Comparison of ENCODE assay signal across 8 cellular contexts in genomic region chr2:130183500-130184373, GRCh38. TPM values are rescaled to one million over a fixed set of nuclear protein-coding genes. Genes with fewer than 3 reads are reported as not detected.
DNase-seq lines count a peak whose midpoint lies in the region; ATAC-seq, FAIRE-seq and TF ChIP-seq lines count a peak whose summit lies in the region.

No MANE protein-coding gene starts in this region.

- peak overlapping the region; percentile 9 for H2AFZ ChIP-seq in astrocyte (ENCODE audit: low read depth, low read length)
- H2AFZ ChIP-seq in keratinocyte (ENCODE audit: control insufficient read depth, low read length): no peak overlapping the region

- H3K9me1 ChIP-seq in keratinocyte (ENCODE audit: control insufficient read depth, extremely low read depth, insufficient read depth, low read length): peaks cover 4% of the 10 kb centered on the region

- no peaks in the 10 kb centered on the region for H3K36me3 ChIP-seq in astrocyte (ENCODE audit: insufficient read depth, low read length)
- H3K36me3 ChIP-seq in keratinocyte (ENCODE audit: control insufficient read depth in 2 of 2, extremely low read depth in 1 of 2, insufficient read depth in 2 of 2, low read length in 2 of 2): peaks cover 1 to 10% of the 10 kb centered on the region in 2 experiments

- FAIRE-seq in astrocyte (lab: Jason Lieb, UNC) (no peak), keratinocyte (lab: Jason Lieb, UNC) (no peak)

- H3K4me1 ChIP-seq in astrocyte (ENCODE audit: insufficient read depth, low read length) (peaks cover 21% of the 10 kb centered on the region), keratinocyte (ENCODE audit: control insufficient read depth, extremely low read depth, insufficient read depth, low read length) (peaks cover 12% of the 10 kb centered on the region)

- TF ChIP-seq CTCF in astrocyte (IDR thresholded peaks at IDR 0.05; ENCODE audit: insufficient read depth, low read depth, low read length) (no peak), keratinocyte (optimal IDR thresholded peaks at IDR 0.05 in 1 of 3, IDR thresholded peaks at IDR 0.05 in 1 of 3, conservative IDR thresholded peaks at IDR 0.05 in 1 of 3; ENCODE audit: extremely low read depth in 1 of 3, insufficient read depth in 2 of 3, low read length in 3 of 3) (no peak), type B pancreatic cell (conservative IDR thresholded peaks at IDR 0.05) (no peak), endothelial cell (IDR thresholded peaks at IDR 0.05; ENCODE audit: unreplicated experiment) (no peak)

- peak; percentile 74 for DNase-seq in Right ventricle myocardium inferior (ENCODE audit: missing footprints)
- DNase-seq in cardiac septum (ENCODE audit: low spot score): no peak
- peak; percentile 26 for DNase-seq in astrocyte (ENCODE audit: low read depth)
- no peak for DNase-seq in keratinocyte (ENCODE audit: low read depth, low spot score)
- no peak for DNase-seq in type B pancreatic cell (ENCODE audit: extremely low spot score, unreplicated experiment)
- no peak for DNase-seq in endothelial cell (ENCODE audit: low spot score)
- no peak for DNase-seq in CD1c-positive myeloid dendritic cell (ENCODE audit: extremely low spot score)

- intact Hi-C loops in Right ventricle myocardium inferior (cut with DNase I): loop anchor here (5.0 kb wide), 1 partner anchor 159 kb away; the partner anchor contains the start of gene IMP4
- intact Hi-C loops in cardiac septum (cut with DNase I): loop anchor here (2.0 to 10.0 kb wide), 2 partner anchors 149 to 309 kb away; no protein-coding TSS in a partner anchor

- H3K9me3 ChIP-seq in astrocyte (ENCODE audit: insufficient read depth, low read depth, low read length) (no peaks in the 10 kb centered on the region), keratinocyte (ENCODE audit: control insufficient read depth, low read depth, low read length) (no peaks in the 10 kb centered on the region)

- H3K27me3 ChIP-seq in astrocyte (ENCODE audit: insufficient read depth, low read length) (no peaks in the 10 kb centered on the region), keratinocyte (ENCODE audit: control insufficient read depth, extremely low read depth, insufficient read depth, low read length) (no peaks in the 10 kb centered on the region)

- H3K9me3 Mint-ChIP-seq in astrocyte (ENCODE audit: unreplicated experiment): no peaks in the 10 kb centered on the region
- H3K9me3 Mint-ChIP-seq in type B pancreatic cell: no peaks in the 10 kb centered on the region
- H3K9me3 Mint-ChIP-seq in endothelial cell (ENCODE audit: unreplicated experiment): no peaks in the 10 kb centered on the region

- H4K20me1 ChIP-seq in astrocyte (ENCODE audit: insufficient read depth, low read length) (peaks cover 17% of the 10 kb centered on the region), keratinocyte (ENCODE audit: control insufficient read depth, extremely low read depth, insufficient read depth, low read length) (no peaks in the 10 kb centered on the region)

- peaks cover 3% of the 10 kb centered on the region for H3K36me3 Mint-ChIP-seq in astrocyte (ENCODE audit: low read depth, unreplicated experiment)
- no peaks in the 10 kb centered on the region for H3K36me3 Mint-ChIP-seq in type B pancreatic cell
- H3K36me3 Mint-ChIP-seq in endothelial cell (ENCODE audit: low read depth, unreplicated experiment): no peaks in the 10 kb centered on the region

- no peak overlapping the region for H3K27ac ChIP-seq in astrocyte (ENCODE audit: low read depth, low read length)
- H3K27ac ChIP-seq in keratinocyte (ENCODE audit: control insufficient read depth, insufficient read depth, low read length): no peak overlapping the region

- no peak for ATAC-seq in Right ventricle myocardium inferior
- ATAC-seq in GM19023 (IDR thresholded peaks at IDR 0.05; ENCODE audit: unreplicated experiment): no peak

- H3K79me2 ChIP-seq in astrocyte (ENCODE audit: insufficient read depth, low read length): peaks cover 68% of the 10 kb centered on the region
- peaks cover 57% of the 10 kb centered on the region for H3K79me2 ChIP-seq in keratinocyte (ENCODE audit: control insufficient read depth, insufficient read depth, low read length)

- H3K27me3 Mint-ChIP-seq in astrocyte (ENCODE audit: low read depth, unreplicated experiment): no peaks in the 10 kb centered on the region
- no peaks in the 10 kb centered on the region for H3K27me3 Mint-ChIP-seq in type B pancreatic cell
- H3K27me3 Mint-ChIP-seq in endothelial cell (ENCODE audit: unreplicated experiment): peaks cover 5% of the 10 kb centered on the region

- dilution Hi-C loops in keratinocyte (cut with MboI; ENCODE audit: extremely low pct_ligation_motif_present, low sequenced_read_pairs): no loop called here

- H3K4me1 Mint-ChIP-seq in astrocyte (ENCODE audit: low read depth, unreplicated experiment): peaks cover 18% of the 10 kb centered on the region
- peaks cover 4% of the 10 kb centered on the region for H3K4me1 Mint-ChIP-seq in type B pancreatic cell (ENCODE audit: unreplicated experiment)
- peaks cover 4% of the 10 kb centered on the region for H3K4me1 Mint-ChIP-seq in endothelial cell (ENCODE audit: unreplicated experiment)

- H3K9ac ChIP-seq in astrocyte (ENCODE audit: low read length) (peak overlapping the region; percentile 85), keratinocyte (ENCODE audit: control insufficient read depth, extremely low read depth, insufficient read depth, low read length) (peak overlapping the region; percentile 84)

- no peak overlapping the region for H3K27ac Mint-ChIP-seq in astrocyte (ENCODE audit: unreplicated experiment)
- peak overlapping the region; percentile 82 for H3K27ac Mint-ChIP-seq in type B pancreatic cell
- no peak overlapping the region for H3K27ac Mint-ChIP-seq in endothelial cell (ENCODE audit: unreplicated experiment)

- peak overlapping the region; percentile 96 for H3K4me2 ChIP-seq in astrocyte (ENCODE audit: low read length)
- peak overlapping the region; percentile 85 for H3K4me2 ChIP-seq in keratinocyte (ENCODE audit: control insufficient read depth, extremely low read depth, insufficient read depth, low read depth, low read length)

- H3K4me3 Mint-ChIP-seq in astrocyte (ENCODE audit: unreplicated experiment) (peak overlapping the region; percentile 82), type B pancreatic cell (peak overlapping the region; percentile 87), endothelial cell (ENCODE audit: unreplicated experiment) (no peak overlapping the region)

- H3K4me3 ChIP-seq in astrocyte (ENCODE audit: insufficient read depth, low read depth, low read length): peak overlapping the region; percentile 67
- H3K4me3 ChIP-seq in keratinocyte (ENCODE audit: control insufficient read depth in 2 of 3, extremely low read depth in 1 of 3, insufficient read depth in 2 of 3, low read depth in 1 of 3, low read length in 3 of 3): peak overlapping the region; percentile 69 to 99 (median 74)

RNA-seq across cellular contexts. Expression of gene MZT2B, which starts 1.7 kb away (rescaled TPM):
- total RNA-seq in Right ventricle myocardium inferior: 595 TPM
- 253 TPM for total RNA-seq in cardiac septum
- 232 and 234 TPM in 2 replicates for total RNA-seq in astrocyte
- 89.6 to 229 TPM (median 133 TPM) in 3 replicates for polyA plus RNA-seq in keratinocyte
- polyA plus RNA-seq in keratinocyte (2011; ENCODE audit: low read depth): 19.9 TPM
- 42.7 and 136 TPM in 2 replicates for polyA plus RNA-seq in keratinocyte (2011; cell fraction: cytosol; rRNA removed)
- 18.9 and 26.9 TPM in 2 replicates for polyA plus RNA-seq in keratinocyte (2011; cell fraction: nucleus; rRNA removed)
- 118 and 312 TPM in 2 replicates for polyA plus RNA-seq in keratinocyte (2012; ENCODE audit: low replicate concordance)
- polyA minus RNA-seq in keratinocyte: 5.5 to 10.0 TPM (median 9.4 TPM) in 3 replicates
- 257 TPM for polyA minus RNA-seq in keratinocyte (2011; cell fraction: cytosol; rRNA and poly(A)+ RNA removed)
- polyA minus RNA-seq in keratinocyte (2011; cell fraction: nucleus; rRNA and poly(A)+ RNA removed): 10.9 and 24.6 TPM in 2 replicates
- 164 and 224 TPM in 2 replicates for total RNA-seq in type B pancreatic cell (ENCODE audit: low replicate concordance)
- 152 TPM for total RNA-seq in endothelial cell (ENCODE audit: unreplicated experiment)

RNA-seq across cellular contexts. Expression of gene SMPD4, which starts 2.3 kb away (rescaled TPM):
- total RNA-seq in Right ventricle myocardium inferior (25.6 TPM), cardiac septum (22.5 TPM), astrocyte (60.1 and 66.3 TPM in 2 replicates), type B pancreatic cell (ENCODE audit: low replicate concordance) (77.0 and 79.6 TPM in 2 replicates), endothelial cell (ENCODE audit: unreplicated experiment) (65.6 TPM)
- polyA plus RNA-seq in keratinocyte: 19.0 to 44.9 TPM (median 23.8 TPM) in 3 replicates
- polyA plus RNA-seq in keratinocyte (2011; ENCODE audit: low read depth): 15.0 TPM
- polyA plus RNA-seq in keratinocyte (2011; cell fraction: cytosol; rRNA removed): 20.7 and 26.4 TPM in 2 replicates
- 58.7 and 74.5 TPM in 2 replicates for polyA plus RNA-seq in keratinocyte (2011; cell fraction: nucleus; rRNA removed)
- polyA plus RNA-seq in keratinocyte (2012; ENCODE audit: low replicate concordance): 23.1 and 41.5 TPM in 2 replicates
- polyA minus RNA-seq in keratinocyte: 19.8 to 111 TPM (median 30.7 TPM) in 3 replicates
- polyA minus RNA-seq in keratinocyte (2011; cell fraction: cytosol; rRNA and poly(A)+ RNA removed): 46.6 TPM
- 42.9 and 47.2 TPM in 2 replicates for polyA minus RNA-seq in keratinocyte (2011; cell fraction: nucleus; rRNA and poly(A)+ RNA removed)

RNA-seq across cellular contexts. Expression of gene TUBA3E, which starts 14.5 kb away (rescaled TPM):
- total RNA-seq in Right ventricle myocardium inferior: 80.0 TPM
- total RNA-seq in cardiac septum: 1.2 TPM
- total RNA-seq in astrocyte: not detected in 2 replicates
- not detected in 3 replicates for polyA plus RNA-seq in keratinocyte
- polyA plus RNA-seq in keratinocyte (2011; ENCODE audit: low read depth): not detected
- polyA plus RNA-seq in keratinocyte (2011; cell fraction: cytosol; rRNA removed): not detected in 2 replicates
- not detected in 2 replicates for polyA plus RNA-seq in keratinocyte (2011; cell fraction: nucleus; rRNA removed)
- polyA plus RNA-seq in keratinocyte (2012; ENCODE audit: low replicate concordance): not detected in 2 replicates
- not detected in 3 replicates for polyA minus RNA-seq in keratinocyte
- polyA minus RNA-seq in keratinocyte (2011; cell fraction: cytosol; rRNA and poly(A)+ RNA removed): not detected
- polyA minus RNA-seq in keratinocyte (2011; cell fraction: nucleus; rRNA and poly(A)+ RNA removed): not detected in 2 replicates
- not detected in 2 replicates for total RNA-seq in type B pancreatic cell (ENCODE audit: low replicate concordance)
- not detected for total RNA-seq in endothelial cell (ENCODE audit: unreplicated experiment)

RNA-seq across cellular contexts. Expression of gene CCDC74B, which starts 38.8 kb away (rescaled TPM):
- 0.97 TPM for total RNA-seq in Right ventricle myocardium inferior
- total RNA-seq in cardiac septum: 0.81 TPM
- 3.0 and 3.7 TPM in 2 replicates for total RNA-seq in astrocyte
- 0.46 to 0.60 TPM (median 0.52 TPM) in 3 replicates for polyA plus RNA-seq in keratinocyte
- polyA plus RNA-seq in keratinocyte (2011; ENCODE audit: low read depth): not detected
- 0.13 and 0.21 TPM in 2 replicates for polyA plus RNA-seq in keratinocyte (2011; cell fraction: cytosol; rRNA removed)
- 1.0 and 1.2 TPM in 2 replicates for polyA plus RNA-seq in keratinocyte (2011; cell fraction: nucleus; rRNA removed)
- 0.07 and 0.46 TPM in 2 replicates for polyA plus RNA-seq in keratinocyte (2012; ENCODE audit: low replicate concordance)
- 0.13 TPM in 1 of 3 replicates, not detected in the others for polyA minus RNA-seq in keratinocyte
- polyA minus RNA-seq in keratinocyte (2011; cell fraction: cytosol; rRNA and poly(A)+ RNA removed): not detected
- polyA minus RNA-seq in keratinocyte (2011; cell fraction: nucleus; rRNA and poly(A)+ RNA removed): 0.32 TPM in 1 of 2 replicates, not detected in the other
- 10.3 and 15.4 TPM in 2 replicates for total RNA-seq in type B pancreatic cell (ENCODE audit: low replicate concordance)
- 20.4 TPM for total RNA-seq in endothelial cell (ENCODE audit: unreplicated experiment)

RNA-seq across cellular contexts. Expression of gene POTEF, which starts 54.7 kb away (rescaled TPM):
- total RNA-seq in Right ventricle myocardium inferior: not detected
- total RNA-seq in cardiac septum: not detected
- total RNA-seq in astrocyte: 2.1 and 2.3 TPM in 2 replicates
- not detected in 3 replicates for polyA plus RNA-seq in keratinocyte
- 0.06 TPM for polyA plus RNA-seq in keratinocyte (2011; ENCODE audit: low read depth)
- not detected in 2 replicates for polyA plus RNA-seq in keratinocyte (2011; cell fraction: cytosol; rRNA removed)
- not detected in 2 replicates for polyA plus RNA-seq in keratinocyte (2011; cell fraction: nucleus; rRNA removed)
- not detected in 2 replicates for polyA plus RNA-seq in keratinocyte (2012; ENCODE audit: low replicate concordance)
- 0.10 TPM in 1 of 3 replicates, not detected in the others for polyA minus RNA-seq in keratinocyte
- polyA minus RNA-seq in keratinocyte (2011; cell fraction: cytosol; rRNA and poly(A)+ RNA removed): not detected
- polyA minus RNA-seq in keratinocyte (2011; cell fraction: nucleus; rRNA and poly(A)+ RNA removed): not detected in 2 replicates
- total RNA-seq in type B pancreatic cell (ENCODE audit: low replicate concordance): 14.2 and 25.0 TPM in 2 replicates
- 1.1 TPM for total RNA-seq in endothelial cell (ENCODE audit: unreplicated experiment)

Comparison
In these comparisons a context has a peak if more than half of its experiments do, and no peak if none do; other contexts are left out.
1. DNase-seq: peak in Right ventricle myocardium inferior (single experiment) and astrocyte (single experiment); none in cardiac septum (single experiment), keratinocyte (single experiment), type B pancreatic cell (single experiment), endothelial cell (single experiment) and CD1c-positive myeloid dendritic cell (single experiment).
2. RNA of gene TUBA3E, which starts 14.5 kb away (total RNA-seq): 80.0 TPM in Right ventricle myocardium inferior (single experiment); 1.2 TPM in cardiac septum (single experiment), not detected in astrocyte, not detected in type B pancreatic cell and not detected in endothelial cell (single experiment); every median in the first group is over 10 times any median in the second.